In genomic region chr1:1306661-1307260, GRCh38 we compare ENCODE assay signal across 1 cellular context.
TF ChIP-seq lines count a peak whose summit lies in the region.

No MANE protein-coding gene starts in this region.

TF ChIP-seq in HepG2, 621 proteins besides CTCF, POLR2A, EP300 and RAD21 (continued from another document and continues in another):
- peak; percentile 45; the same call in 1 of the 2 replicates for TF ChIP-seq ZNF609 (CRISPR knock-in tag; IDR thresholded peaks at IDR 0.05; ENCODE audit: borderline replicate concordance)
- no peak for TF ChIP-seq ZNF766 (CRISPR knock-in tag; IDR thresholded peaks at IDR 0.05; ENCODE audit: borderline replicate concordance)
- TF ChIP-seq HOXD1 (CRISPR knock-in tag; IDR thresholded peaks at IDR 0.05), result 0 out of 2 replicates have a peak, but pooled peaks have one; percentile 54
- no peak; the same call in 1 of the 2 replicates for TF ChIP-seq ZNF747 (CRISPR knock-in tag; IDR thresholded peaks at IDR 0.05; ENCODE audit: borderline replicate concordance)
- no peak for TF ChIP-seq ZNF362 (CRISPR knock-in tag; IDR thresholded peaks at IDR 0.05; ENCODE audit: borderline replicate concordance)
- TF ChIP-seq ZFAT (CRISPR knock-in tag; conservative IDR thresholded peaks at IDR 0.05), result no peak
- no peak for TF ChIP-seq DMTF1 (CRISPR knock-in tag; IDR thresholded peaks at IDR 0.05)
- peak; percentile 63; the same call in 1 of the 3 replicates for TF ChIP-seq MXI1 (IDR thresholded peaks at IDR 0.05; ENCODE audit: borderline replicate concordance, low read depth, low read length)
- TF ChIP-seq SNAPC5 (CRISPR knock-in tag; IDR thresholded peaks at IDR 0.05; ENCODE audit: borderline replicate concordance), result no peak
- no peak for TF ChIP-seq GZF1 (CRISPR knock-in tag; IDR thresholded peaks at IDR 0.05)
- no peak for TF ChIP-seq ELF4 (CRISPR knock-in tag; IDR thresholded peaks at IDR 0.05; ENCODE audit: borderline replicate concordance)
- 0 out of 2 replicates have a peak, but pooled peaks have one; percentile 30 for TF ChIP-seq GATAD1 (CRISPR knock-in tag; IDR thresholded peaks at IDR 0.05)
- no peak for TF ChIP-seq HNF1A (IDR thresholded peaks at IDR 0.05; ENCODE audit: low read depth)
- peak; percentile 27; the same call in 1 of the 2 replicates for TF ChIP-seq HNF1A (CRISPR knock-in tag; IDR thresholded peaks at IDR 0.05; ENCODE audit: borderline replicate concordance)
- TF ChIP-seq PHF8 (CRISPR knock-in tag; IDR thresholded peaks at IDR 0.05), result peak; percentile 46
- no peak for TF ChIP-seq ZNF343 (CRISPR knock-in tag; IDR thresholded peaks at IDR 0.05)
- TF ChIP-seq ZNF431 (CRISPR knock-in tag; IDR thresholded peaks at IDR 0.05; ENCODE audit: borderline replicate concordance, low read depth), result no peak
- TF ChIP-seq ZMYM2 (CRISPR knock-in tag; IDR thresholded peaks at IDR 0.05), result no peak
- no peak for TF ChIP-seq ZNF282 (IDR thresholded peaks at IDR 0.05; ENCODE audit: partially characterized antibody)
- TF ChIP-seq SRSF9 (IDR thresholded peaks at IDR 0.05; ENCODE audit: borderline replicate concordance, insufficient read depth, low read depth, low read length, poor library complexity, severe bottlenecking), result no peak
- TF ChIP-seq NKX3-1 (CRISPR knock-in tag; IDR thresholded peaks at IDR 0.05), result no peak
- TF ChIP-seq PATZ1 (CRISPR knock-in tag; IDR thresholded peaks at IDR 0.05), result peak; percentile 82
- TF ChIP-seq AHDC1 (CRISPR knock-in tag; IDR thresholded peaks at IDR 0.05; ENCODE audit: borderline replicate concordance), result no peak
- TF ChIP-seq TMF1 (CRISPR knock-in tag; IDR thresholded peaks at IDR 0.05; ENCODE audit: low read depth), result 0 out of 2 replicates have a peak, but pooled peaks have one; percentile 45
- peak; percentile 40 for TF ChIP-seq GATAD2A (CRISPR knock-in tag; IDR thresholded peaks at IDR 0.05)
- TF ChIP-seq ZNF83 (CRISPR knock-in tag; IDR thresholded peaks at IDR 0.05; ENCODE audit: borderline replicate concordance), result no peak
- TF ChIP-seq ERF (CRISPR knock-in tag; IDR thresholded peaks at IDR 0.05), result no peak
- TF ChIP-seq ETV5 (CRISPR knock-in tag; IDR thresholded peaks at IDR 0.05; ENCODE audit: borderline replicate concordance), result peak; percentile 38
- TF ChIP-seq CREB1 (IDR thresholded peaks at IDR 0.05), result no peak
- TF ChIP-seq CREB1 (CRISPR knock-in tag; IDR thresholded peaks at IDR 0.05), result peak; percentile 39; the same call in 1 of the 2 replicates
- peak; percentile 65; the same call in 1 of the 2 replicates for TF ChIP-seq ZSCAN21 (CRISPR knock-in tag; IDR thresholded peaks at IDR 0.05; ENCODE audit: borderline replicate concordance)
- 0 out of 2 replicates have a peak, but pooled peaks have one; percentile 37 for TF ChIP-seq CENPT (CRISPR knock-in tag; IDR thresholded peaks at IDR 0.05; ENCODE audit: low read depth)
- peak; percentile 81; the same call in 1 of the 2 replicates for TF ChIP-seq MTA1 (CRISPR knock-in tag; IDR thresholded peaks at IDR 0.05; ENCODE audit: borderline replicate concordance)
- TF ChIP-seq HIVEP1 (CRISPR knock-in tag; IDR thresholded peaks at IDR 0.05), result 0 out of 2 replicates have a peak, but pooled peaks have one; percentile 18
- no peak for TF ChIP-seq SNAPC2 (CRISPR knock-in tag; IDR thresholded peaks at IDR 0.05)
- no peak for TF ChIP-seq ZNF512 (CRISPR knock-in tag; IDR thresholded peaks at IDR 0.05)
- no peak for TF ChIP-seq FOXA1 (IDR thresholded peaks at IDR 0.05)
- TF ChIP-seq FOXA1 (CRISPR knock-in tag; IDR thresholded peaks at IDR 0.05), result peak; percentile 21; the same call in 1 of the 2 replicates
